In genomic region chr10:99984201-99984600, GRCh38 we compare ENCODE assay signal across 1 cellular context.
TF ChIP-seq lines count a peak whose summit lies in the region.

No MANE protein-coding gene starts in this region.

TF ChIP-seq in GM23338, 12 proteins besides CTCF, POLR2A, EP300 and RAD21 (continued from another document):
- no peak for TF ChIP-seq ETS1 (IDR thresholded peaks at IDR 0.05)
TF ChIP-seq in GM23338: peak in this region for 0.
